22 cellular contexts compared by ENCODE assay signal in genomic region chr15:39156166-39156565, GRCh38.
DNase-seq lines count a peak whose midpoint lies in the region; ATAC-seq, FAIRE-seq and TF ChIP-seq lines count a peak whose summit lies in the region.
"Had no signal": no experiment of that assay in that cellular context is flagged by ENCODE, and none has a peak within 500 bp of the region (broad histone marks: within the 10 kb centered on the region; RNA-seq: fewer than 3 reads in every experiment).

No MANE protein-coding gene starts in this region.

- 61 to 74% methylated on average over 1 of the region's 1 CpG for WGBS in body of pancreas, 2 donors
- 62 to 75% methylated on average over 1 of the region's 1 CpG for WGBS in pancreas, 2 donors

- H3K9me3 Mint-ChIP-seq in type B pancreatic cell = no peaks in the 10 kb centered on the region
- H3K9me3 Mint-ChIP-seq in activated naive CD4-positive, alpha-beta T cell treated with anti-CD3 and anti-CD28 coated beads, Interleukin-2, amount 50 U/mL, for 72 hours = no peaks in the 10 kb centered on the region
- no peaks in the 10 kb centered on the region for H3K9me3 Mint-ChIP-seq in neural progenitor cell
- H3K9me3 Mint-ChIP-seq: stimulated activated naive CD8-positive, alpha-beta T cell treated with anti-CD3 and anti-CD28 coated beads, Interleukin-15, amount 100 ng/mL, for 72 hours; T-cell had no signal

- no peak overlapping the region for H3K4me3 Mint-ChIP-seq in type B pancreatic cell
- H3K4me3 Mint-ChIP-seq in neural progenitor cell = no peak overlapping the region
- H3K4me3 Mint-ChIP-seq: immature natural killer cell; memory B cell; stimulated activated naive CD8-positive, alpha-beta T cell treated with anti-CD3 and anti-CD28 coated beads, Interleukin-15, amount 100 ng/mL, for 72 hours; T-cell had no signal

- TF ChIP-seq POLR2A in body of pancreas (IDR thresholded peaks at IDR 0.05) = no peak

- no peaks in the 10 kb centered on the region for H3K36me3 ChIP-seq in body of pancreas (replicated peaks in 1 of 2; ENCODE audit: insufficient read depth in 1 of 2, low read depth in 2 of 2)
- no peaks in the 10 kb centered on the region for H3K36me3 ChIP-seq in pancreas
- no peaks in the 10 kb centered on the region for H3K36me3 ChIP-seq in neural progenitor cell
- H3K36me3 ChIP-seq: ascending aorta, colonic mucosa had no signal

- TF ChIP-seq CTCF in body of pancreas (IDR thresholded peaks at IDR 0.05) = no peak
- no peak for TF ChIP-seq CTCF in pancreas (IDR thresholded peaks at IDR 0.05)
- TF ChIP-seq CTCF in type B pancreatic cell (conservative IDR thresholded peaks at IDR 0.05) = no peak
- TF ChIP-seq CTCF in neural progenitor cell (IDR thresholded peaks at IDR 0.05) = no peak

- H3K27me3 ChIP-seq in body of pancreas (no peaks in the 10 kb centered on the region), pancreas (no peaks in the 10 kb centered on the region), neural progenitor cell (no peaks in the 10 kb centered on the region)
- H3K27me3 ChIP-seq: ascending aorta, colonic mucosa had no signal

- peak overlapping the region; percentile 15 for H3K27ac Mint-ChIP-seq in type B pancreatic cell
- H3K27ac Mint-ChIP-seq in activated naive CD4-positive, alpha-beta T cell treated with anti-CD3 and anti-CD28 coated beads, Interleukin-2, amount 50 U/mL, for 72 hours = no peak overlapping the region
- no peak overlapping the region for H3K27ac Mint-ChIP-seq in neural progenitor cell
- H3K27ac Mint-ChIP-seq: immature natural killer cell, memory B cell, T-cell had no signal

- H3K4me2 ChIP-seq in neural progenitor cell = no peak overlapping the region

- no peak for FAIRE-seq in pancreas (lab: Jason Lieb, UNC)
- FAIRE-seq: D721Med had no signal

- H2AFZ ChIP-seq in neural progenitor cell (replicated peaks) = no peak overlapping the region

- H3K4me1 ChIP-seq in body of pancreas = peaks cover 7% of the 10 kb centered on the region
- no peaks in the 10 kb centered on the region for H3K4me1 ChIP-seq in pancreas
- peaks cover 22% of the 10 kb centered on the region for H3K4me1 ChIP-seq in neural progenitor cell
- H3K4me1 ChIP-seq: ascending aorta, colonic mucosa had no signal

- H3K9ac ChIP-seq in neural progenitor cell = no peak overlapping the region

- no peaks in the 10 kb centered on the region for H3K79me2 ChIP-seq in neural progenitor cell (ENCODE audit: low read depth)

- H3K4me3 ChIP-seq in body of pancreas = no peak overlapping the region
- no peak overlapping the region for H3K4me3 ChIP-seq in pancreas
- H3K4me3 ChIP-seq in neural progenitor cell = no peak overlapping the region
- H3K4me3 ChIP-seq: ascending aorta, colonic mucosa had no signal

- H4K20me1 ChIP-seq in neural progenitor cell (ENCODE audit: low read depth) = no peaks in the 10 kb centered on the region

- H3K27me3 Mint-ChIP-seq in type B pancreatic cell = no peaks in the 10 kb centered on the region
- no peaks in the 10 kb centered on the region for H3K27me3 Mint-ChIP-seq in neural progenitor cell (ENCODE audit: insufficient read depth, low read depth)
- H3K27me3 Mint-ChIP-seq: memory B cell had no signal

- H3K4me1 Mint-ChIP-seq in type B pancreatic cell (ENCODE audit: unreplicated experiment) (peaks cover 16% of the 10 kb centered on the region), neural progenitor cell (peaks cover 46% of the 10 kb centered on the region)
- H3K4me1 Mint-ChIP-seq: immature natural killer cell; memory B cell; stimulated activated naive CD8-positive, alpha-beta T cell treated with anti-CD3 and anti-CD28 coated beads, Interleukin-15, amount 100 ng/mL, for 72 hours; T-cell had no signal

- ATAC-seq in body of pancreas = peak; percentile 38
- ATAC-seq in Right ventricle myocardium superior (ENCODE audit: poor library complexity) = peak; percentile 80
- ATAC-seq in pancreas = peak in 3 of 4 donors; percentile 26 to 60 (median 48)
- ATAC-seq in activated naive CD4-positive, alpha-beta T cell treated with anti-CD3 and anti-CD28 coated beads, Interleukin-2, amount 50 U/mL, for 72 hours = no peak
- ATAC-seq: HCT116; stimulated activated naive CD8-positive, alpha-beta T cell treated with anti-CD3 and anti-CD28 coated beads, Interleukin-15, amount 100 ng/mL, for 72 hours; T-cell had no signal

- no peaks in the 10 kb centered on the region for H3K9me3 ChIP-seq in body of pancreas
- H3K9me3 ChIP-seq in pancreas = no peaks in the 10 kb centered on the region
- H3K9me3 ChIP-seq in neural progenitor cell (ENCODE audit: low read depth) = no peaks in the 10 kb centered on the region
- H3K9me3 ChIP-seq: ascending aorta, colonic mucosa had no signal

- H3K27ac ChIP-seq in body of pancreas = no peak overlapping the region
- no peak overlapping the region for H3K27ac ChIP-seq in pancreas
- no peak overlapping the region for H3K27ac ChIP-seq in neural progenitor cell
- H3K27ac ChIP-seq: colonic mucosa had no signal

- intact Hi-C loops in body of pancreas (cut with DNase I) = no loop called here
- intact Hi-C loops in Right ventricle myocardium superior (cut with DNase I) = no loop called here
- intact Hi-C loops in pancreas (cut with DNase I) = no loop called here

- peaks cover 14% of the 10 kb centered on the region for H3F3A ChIP-seq in neural progenitor cell (ENCODE audit: low read depth)

- H3K36me3 Mint-ChIP-seq in type B pancreatic cell = no peaks in the 10 kb centered on the region
- no peaks in the 10 kb centered on the region for H3K36me3 Mint-ChIP-seq in activated naive CD4-positive, alpha-beta T cell treated with anti-CD3 and anti-CD28 coated beads, Interleukin-2, amount 50 U/mL, for 72 hours
- H3K36me3 Mint-ChIP-seq in neural progenitor cell = no peaks in the 10 kb centered on the region
- H3K36me3 Mint-ChIP-seq: immature natural killer cell, memory B cell, T-cell had no signal

- peak in 1 of 4 donors; percentile 14 for DNase-seq in body of pancreas
- peak; percentile 48 for DNase-seq in Right ventricle myocardium superior
- no peak for DNase-seq in pancreas
- no peak for DNase-seq in type B pancreatic cell (ENCODE audit: extremely low spot score, unreplicated experiment)
- no peak for DNase-seq in activated naive CD4-positive, alpha-beta T cell treated with anti-CD3 and anti-CD28 coated beads, Interleukin-2, amount 50 U/mL, for 72 hours (ENCODE audit: low spot score in 2 of 2)
- DNase-seq in NOMO-1 treated with DMSO at 0.1 percent for 48 hours (lab: John Stamatoyannopoulos, UW; ENCODE audit: unreplicated experiment) = no peak
- DNase-seq in DMS 273 treated with DMSO at 0.1 percent for 48 hours (lab: John Stamatoyannopoulos, UW) = no peak
- no peak for DNase-seq in neural progenitor cell (ENCODE audit: low spot score)
- DNase-seq: activated gamma-delta T cell treated with Interleukin-2 at 50 U/mL for 16 hours; colonic mucosa; glutamatergic neuron; immature natural killer cell; KG1; NCI-H1092; NCI-H524; SHP77 treated with DMSO at 0.1 percent for 48 hours; stimulated activated naive CD8-positive, alpha-beta T cell treated with anti-CD3 and anti-CD28 coated beads, Interleukin-15, amount 100 ng/mL, for 72 hours; T-cell had no signal

Comparison
In these comparisons a context has a peak if more than half of its experiments do, and no peak if none do; other contexts are left out.
1. ATAC-seq: peak in body of pancreas (single experiment), Right ventricle myocardium superior (single experiment) and pancreas (3 of 4); none in activated naive CD4-positive, alpha-beta T cell treated with anti-CD3 and anti-CD28 coated beads, Interleukin-2, amount 50 U/mL, for 72 hours (0 of 2).